ENCODE assay signal across 11 cellular contexts in the genomic region with DNA sequence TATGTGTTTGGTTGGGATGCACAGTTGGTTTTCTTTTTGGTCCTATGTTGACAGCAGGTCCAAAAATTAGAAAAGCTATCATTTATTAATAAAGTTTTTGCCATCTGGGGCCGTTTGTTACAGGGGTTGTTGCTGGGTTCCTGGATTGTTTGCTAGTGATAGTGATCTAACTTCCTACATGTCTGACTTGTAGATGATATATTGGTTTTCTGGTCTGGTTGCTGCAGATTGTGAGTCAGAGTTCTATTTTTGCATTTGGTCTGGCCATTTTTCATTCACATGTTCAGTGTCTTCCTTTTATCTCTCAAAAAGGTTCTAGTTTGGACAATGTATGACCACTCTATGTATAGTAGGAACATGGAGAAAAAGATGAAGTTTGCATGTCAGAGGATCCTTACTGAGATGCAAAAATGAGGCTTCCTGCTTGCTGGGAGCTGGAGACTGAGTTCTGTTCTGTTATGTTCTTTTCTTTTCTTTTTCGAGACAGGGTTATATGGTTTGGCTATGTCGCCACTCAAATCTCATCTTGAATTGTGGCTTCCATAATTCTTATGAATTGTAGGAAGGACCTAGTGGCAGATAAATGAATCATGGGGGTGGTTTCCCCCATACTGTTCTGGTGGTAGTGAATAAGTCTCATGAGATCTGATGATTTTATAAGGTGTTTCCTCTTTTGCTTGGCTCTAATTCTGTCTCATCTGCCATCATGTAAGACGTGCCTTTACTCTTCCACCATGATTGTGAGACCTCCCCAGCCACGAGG. TPM values are rescaled to one million over a fixed set of nuclear protein-coding genes. Genes with fewer than 3 reads are reported as not detected.
DNase-seq lines count a peak whose midpoint lies in the region; ATAC-seq, FAIRE-seq and TF ChIP-seq lines count a peak whose summit lies in the region.
"Had no signal": no experiment of that assay in that cellular context is flagged by ENCODE, and none has a peak within 500 bp of the region (broad histone marks: within the 10 kb centered on the region; RNA-seq: fewer than 3 reads in every experiment).

No MANE protein-coding gene starts in this region.

- H3K36me3 ChIP-seq in CD4-positive, alpha-beta memory T cell (ENCODE audit: insufficient read depth, low read length): no peaks in the 10 kb centered on the region
- H3K36me3 ChIP-seq: cardiac muscle cell had no signal

- POLR2A ChIA-PET in CD4-positive, alpha-beta memory T cell (lab: Charles Lee; ENCODE audit: partially characterized antibody): interaction anchor here (0.6 to 1.8 kb wide), 3 partner anchors 28 to 152 kb away, joined by 3 to 7 read pairs (median 3); partner anchors contain the start of gene DEGS1

- no peak for TF ChIP-seq POLR2A in H54 (IDR thresholded peaks at IDR 0.05; ENCODE audit: low read depth, low read length)

- DNase-seq in CD4-positive, alpha-beta memory T cell: no peak
- DNase-seq in T-helper 2 cell treated with Interferon-gamma antibody and Interleukin-4, amounts not matched to agents 5 μg/mL and 100 μg/mL, for 36 hours (ENCODE audit: low spot score): peak; percentile 38
- DNase-seq in iris pigment epithelial cell (ENCODE audit: low read depth) (peak; percentile 43), NCI-H2196 treated with DMSO at 0.1 percent for 48 hours (lab: John Stamatoyannopoulos, UW; ENCODE audit: unreplicated experiment) (no peak), left ventricle myocardium superior (no peak), cerebellar cortex (ENCODE audit: low spot score) (no peak), H54 (ENCODE audit: insufficient read length, low spot score) (no peak)
- DNase-seq: T-helper 9 cell had no signal

- peak overlapping the region in 5 of 7 donors; percentile 36 to 79 (median 66) for H3K27ac Mint-ChIP-seq in CD4-positive, alpha-beta memory T cell
- H3K27ac Mint-ChIP-seq in T-helper 2 cell treated with Interferon-gamma antibody and Interleukin-4, amounts not matched to agents 5 μg/mL and 100 μg/mL, for 36 hours: peak overlapping the region; percentile 83

- no peaks in the 10 kb centered on the region for H3K27me3 Mint-ChIP-seq in CD4-positive, alpha-beta memory T cell
- H3K27me3 Mint-ChIP-seq in T-helper 2 cell treated with Interferon-gamma antibody and Interleukin-4, amounts not matched to agents 5 μg/mL and 100 μg/mL, for 36 hours (ENCODE audit: low read depth): no peaks in the 10 kb centered on the region

- no peak overlapping the region for H3K4me3 ChIP-seq in CD4-positive, alpha-beta memory T cell (ENCODE audit: low read length in 2 of 2)
- H3K4me3 ChIP-seq: cardiac muscle cell, hepatocyte had no signal

- H3K27ac ChIP-seq in CD4-positive, alpha-beta memory T cell (ENCODE audit: low read depth, low read length): no peak overlapping the region
- H3K27ac ChIP-seq: cardiac muscle cell, hepatocyte had no signal

- CTCF ChIA-PET in CD4-positive, alpha-beta memory T cell (lab: Charles Lee; ENCODE audit: partially characterized antibody): interaction anchor here (0.6 to 6.7 kb wide), 21 partner anchors 9 to 554 kb away, joined by 3 to 68 read pairs (median 4); partner anchors contain the start of genes DEGS1 and FBXO28

- peaks cover 20 to 35% (median 29%) of the 10 kb centered on the region in 4 donors for H3K4me1 Mint-ChIP-seq in CD4-positive, alpha-beta memory T cell
- H3K4me1 Mint-ChIP-seq in T-helper 2 cell treated with Interferon-gamma antibody and Interleukin-4, amounts not matched to agents 5 μg/mL and 100 μg/mL, for 36 hours (ENCODE audit: low read depth): peaks cover 29% of the 10 kb centered on the region

- H3K9me3 ChIP-seq in CD4-positive, alpha-beta memory T cell (ENCODE audit: control insufficient read depth in 1 of 2, low read length in 2 of 2): no peaks in the 10 kb centered on the region

- peaks cover 0 to 11% of the 10 kb centered on the region in 2 donors for H3K36me3 Mint-ChIP-seq in CD4-positive, alpha-beta memory T cell
- peaks cover 5% of the 10 kb centered on the region for H3K36me3 Mint-ChIP-seq in T-helper 2 cell treated with Interferon-gamma antibody and Interleukin-4, amounts not matched to agents 5 μg/mL and 100 μg/mL, for 36 hours (ENCODE audit: low read depth)

- intact Hi-C loops in CD4-positive, alpha-beta memory T cell (cut with micrococcal nuclease): loop anchor here (1.0 to 5.0 kb wide), 6 partner anchors 123 to 637 kb away; no protein-coding TSS in a partner anchor
- intact Hi-C loops in left ventricle myocardium superior (cut with micrococcal nuclease): loop anchor here (5.0 kb wide), 1 partner anchor 222 kb away; the partner anchor contains the start of gene FBXO28

- peak; percentile 30 for ATAC-seq in HG02610 (IDR thresholded peaks at IDR 0.05; ENCODE audit: unreplicated experiment)
- no peak for ATAC-seq in left ventricle myocardium superior

- H3K4me1 ChIP-seq in CD4-positive, alpha-beta memory T cell (ENCODE audit: insufficient read depth, low read length): peaks cover 25% of the 10 kb centered on the region

- no peak for FAIRE-seq in H54 (lab: Jason Lieb, UNC)

- no peak overlapping the region for H3K4me3 Mint-ChIP-seq in CD4-positive, alpha-beta memory T cell
- H3K4me3 Mint-ChIP-seq in T-helper 2 cell treated with Interferon-gamma antibody and Interleukin-4, amounts not matched to agents 5 μg/mL and 100 μg/mL, for 36 hours: peak overlapping the region; percentile 50

- H3K27me3 ChIP-seq in CD4-positive, alpha-beta memory T cell (ENCODE audit: insufficient read depth, low read length): no peaks in the 10 kb centered on the region
- H3K27me3 ChIP-seq: cardiac muscle cell, hepatocyte had no signal

- peaks cover 0 to 5% (median 0%) of the 10 kb centered on the region in 8 donors for H3K9me3 Mint-ChIP-seq in CD4-positive, alpha-beta memory T cell
- H3K9me3 Mint-ChIP-seq in T-helper 2 cell treated with Interferon-gamma antibody and Interleukin-4, amounts not matched to agents 5 μg/mL and 100 μg/mL, for 36 hours: peaks cover 12% of the 10 kb centered on the region

RNA-seq across cellular contexts. Expression of gene NVL, which starts 4.1 kb away (rescaled TPM):
- total RNA-seq in CD4-positive, alpha-beta memory T cell: 10 to 100 TPM; 38.9 to 46.7 TPM
- 10 to 100 TPM; 16.9 to 21.0 TPM for polyA plus RNA-seq in CD4-positive, alpha-beta memory T cell
- total RNA-seq in left ventricle myocardium superior: 9.5 TPM

RNA-seq across cellular contexts. Expression of gene CNIH4, which starts 22.6 kb away (rescaled TPM):
- total RNA-seq in CD4-positive, alpha-beta memory T cell: 10 to 100 TPM; 45.5 to 50.9 TPM
- polyA plus RNA-seq in CD4-positive, alpha-beta memory T cell: 10 to 100 TPM; 62.7 to 75.6 TPM
- total RNA-seq in left ventricle myocardium superior: 26.3 TPM

Comparison
In these comparisons a context has a peak if more than half of its experiments do, and no peak if none do; other contexts are left out.
1. DNase-seq: peak in T-helper 2 cell treated with Interferon-gamma antibody and Interleukin-4, amounts not matched to agents 5 μg/mL and 100 μg/mL, for 36 hours (single experiment) and iris pigment epithelial cell (single experiment); none in CD4-positive, alpha-beta memory T cell (0 of 5), NCI-H2196 treated with DMSO at 0.1 percent for 48 hours (single experiment), left ventricle myocardium superior (single experiment), cerebellar cortex (single experiment) and H54 (single experiment).